ENCODE assay signal across 24 cellular contexts in genomic region chr11:12293486-12293885, GRCh38.
A peak's percentile ranks its signal among the peaks of the same experiment; 100 is the strongest.
DNase-seq lines count a peak whose midpoint lies in the region; TF ChIP-seq lines count a peak whose summit lies in the region.
"Had no signal": no experiment of that assay in that cellular context is flagged by ENCODE, and none has a peak within 500 bp of the region (broad histone marks: within the 10 kb centered on the region; RNA-seq: fewer than 3 reads in every experiment).

No MANE protein-coding gene starts in this region.

- H3K36me3 Mint-ChIP-seq in chondrocyte (ENCODE audit: low read depth) (peaks cover 8% of the 10 kb centered on the region), type B pancreatic cell (no peaks in the 10 kb centered on the region)

- H3K79me1 ChIP-seq in mesendoderm (ENCODE audit: low read length) = no peaks in the 10 kb centered on the region

- H3K4me1 Mint-ChIP-seq in chondrocyte (ENCODE audit: low read depth) (peaks cover 8% of the 10 kb centered on the region), type B pancreatic cell (ENCODE audit: unreplicated experiment) (peaks cover 4% of the 10 kb centered on the region)

- no peak overlapping the region for H3K4me2 ChIP-seq in mesendoderm (ENCODE audit: low read length)
- H3K4me2 ChIP-seq: A549 had no signal

- H3K36me3 ChIP-seq in mesendoderm (ENCODE audit: control insufficient read depth, insufficient read depth, low read length) = no peaks in the 10 kb centered on the region
- H3K36me3 ChIP-seq: BE2C; BLaER1 treated with 17β-estradiol and CSF1 and Interleukin-3, amounts not matched to agents 10 nM and 100 nM; HAP-1 had no signal

- H3K79me2 ChIP-seq in mesendoderm (ENCODE audit: control insufficient read depth, insufficient read depth, low read length) = no peaks in the 10 kb centered on the region

- H2BK15ac ChIP-seq in mesendoderm (replicated peaks; ENCODE audit: low read depth) = no peak overlapping the region

- H4K8ac ChIP-seq in mesendoderm (ENCODE audit: low read depth, low read length) = no peak overlapping the region

- H3K27me3 Mint-ChIP-seq in chondrocyte (ENCODE audit: low read depth) (no peaks in the 10 kb centered on the region), type B pancreatic cell (no peaks in the 10 kb centered on the region)
- H3K27me3 Mint-ChIP-seq: CD4-positive, alpha-beta T cell had no signal

- H4K5ac ChIP-seq in mesendoderm (ENCODE audit: low read length) = no peak overlapping the region

- H3K56ac ChIP-seq in mesendoderm (ENCODE audit: low read length) = no peak overlapping the region

- no peak overlapping the region for H3K27ac ChIP-seq in mesendoderm (ENCODE audit: low read depth, low read length)
- H3K27ac ChIP-seq: A549; BLaER1 treated with 17β-estradiol and CSF1 and Interleukin-3, amounts not matched to agents 10 nM and 100 nM had no signal

- H2AK5ac ChIP-seq in mesendoderm (ENCODE audit: low read length) = no peak overlapping the region

- TF ChIP-seq CTCF in chondrocyte (IDR thresholded peaks at IDR 0.05) (no peak), type B pancreatic cell (conservative IDR thresholded peaks at IDR 0.05) (no peak)

- H3K9me3 Mint-ChIP-seq in chondrocyte (ENCODE audit: low read depth) (peaks cover 5% of the 10 kb centered on the region), type B pancreatic cell (no peaks in the 10 kb centered on the region)
- H3K9me3 Mint-ChIP-seq: CD4-positive, alpha-beta T cell had no signal

- H3K4me3 Mint-ChIP-seq in chondrocyte (ENCODE audit: unreplicated experiment) (no peak overlapping the region), type B pancreatic cell (no peak overlapping the region)
- H3K4me3 Mint-ChIP-seq: CD14-positive monocyte; CD4-positive, alpha-beta T cell; CD8-positive, alpha-beta memory T cell; HFFc6 had no signal

- H3K4me1 ChIP-seq in mesendoderm (ENCODE audit: control insufficient read depth, low read depth, low read length) = peaks cover 2% of the 10 kb centered on the region

- H2BK120ac ChIP-seq in mesendoderm (ENCODE audit: low read depth, low read length) = no peak overlapping the region

- H3K9ac ChIP-seq in mesendoderm (ENCODE audit: low read length) = no peak overlapping the region
- H3K9ac ChIP-seq: BLaER1 treated with 17β-estradiol and CSF1 and Interleukin-3, amounts not matched to agents 10 nM and 100 nM had no signal

- no peak overlapping the region for H3K4me3 ChIP-seq in mesendoderm (ENCODE audit: low read length)
- H3K4me3 ChIP-seq: A549; BLaER1 treated with 17β-estradiol and CSF1 and Interleukin-3, amounts not matched to agents 10 nM and 100 nM; HAP-1 had no signal

- H3K18ac ChIP-seq in mesendoderm (ENCODE audit: low read length) = no peak overlapping the region

- H3K27ac Mint-ChIP-seq in chondrocyte (ENCODE audit: unreplicated experiment) (peak overlapping the region; percentile 36), type B pancreatic cell (no peak overlapping the region)
- H3K27ac Mint-ChIP-seq: CD4-positive, alpha-beta T cell; HFFc6 had no signal

- H3K4ac ChIP-seq in mesendoderm (ENCODE audit: low read depth, low read length) = no peak overlapping the region

- WGBS in mesendoderm (ENCODE audit: extremely low coverage, insufficient coverage, low lambda C conversion rate) = no CpG with 5 or more reads among the region's 6 CpGs

- H3K23ac ChIP-seq in mesendoderm (ENCODE audit: low read length) = peak overlapping the region; percentile 45

- no peaks in the 10 kb centered on the region for H3K27me3 ChIP-seq in mesendoderm (ENCODE audit: insufficient read depth, low read length, poor library complexity)
- H3K27me3 ChIP-seq: BE2C; BLaER1 treated with 17β-estradiol and CSF1 and Interleukin-3, amounts not matched to agents 10 nM and 100 nM had no signal

- DNase-seq in activated effector memory CD4-positive, alpha-beta T cell treated with anti-CD3 and anti-CD28 coated beads, Interleukin-2, amount 50 U/mL, for 16 hours = peak; percentile 41
- DNase-seq in activated effector memory CD4-positive, alpha-beta T cell treated with Interleukin-2 at 50 U/mL for 16 hours = no peak
- DNase-seq in chondrocyte (ENCODE audit: low spot score) (no peak), mesendoderm (no peak), type B pancreatic cell (ENCODE audit: extremely low spot score, unreplicated experiment) (peak; percentile 44), pons (ENCODE audit: low spot score) (no peak), iPS-NIHi11 (ENCODE audit: low spot score) (no peak), NOMO-1 (lab: John Stamatoyannopoulos, UW; ENCODE audit: unreplicated experiment in 2 of 2) (no peak)
- DNase-seq: 8988T; ACHN; AML-193; BE2C; CD4-positive, alpha-beta T cell; CD8-positive, alpha-beta memory T cell; DMS 273 treated with DMSO at 0.1 percent for 48 hours; DMS79; EL; GDM1; GOT3; HFFc6 had no signal

- no peak overlapping the region for H2BK5ac ChIP-seq in mesendoderm (ENCODE audit: low read length)

Comparison
In these comparisons a context has a peak if more than half of its experiments do, and no peak if none do; other contexts are left out.
1. DNase-seq: peak in activated effector memory CD4-positive, alpha-beta T cell treated with anti-CD3 and anti-CD28 coated beads, Interleukin-2, amount 50 U/mL, for 16 hours (single experiment) and type B pancreatic cell (single experiment); none in activated effector memory CD4-positive, alpha-beta T cell treated with Interleukin-2 at 50 U/mL for 16 hours (single experiment), chondrocyte (single experiment), mesendoderm (single experiment), pons (single experiment), iPS-NIHi11 (single experiment) and NOMO-1 (0 of 2).